8 cellular contexts compared by ENCODE assay signal in genomic region chrX:47623540-47624027, GRCh38. TPM values are rescaled to one million over a fixed set of nuclear protein-coding genes. Genes with fewer than 3 reads are reported as not detected.
A peak's percentile ranks its signal among the peaks of the same experiment; 100 is the strongest.
DNase-seq lines count a peak whose midpoint lies in the region; ATAC-seq and TF ChIP-seq lines count a peak whose summit lies in the region.

No MANE protein-coding gene starts in this region.

- intact Hi-C loops in activated naive CD4-positive, alpha-beta T cell treated with anti-CD3 and anti-CD28 coated beads for 36 hours (cut with micrococcal nuclease), result no loop called here

- CTCF ChIA-PET in activated naive CD4-positive, alpha-beta T cell treated with anti-CD3 and anti-CD28 coated beads for 36 hours (lab: Charles Lee), result interaction anchor here (0.8 kb wide), 1 partner anchor 128 kb away, joined by 4 read pairs; no protein-coding TSS in a partner anchor

- H3K79me2 ChIP-seq in ACC112 (ENCODE audit: control insufficient read depth, insufficient read depth, low read length, unreplicated experiment), result no peaks in the 10 kb centered on the region

- no peak for TF ChIP-seq CTCF in HFF-Myc (IDR thresholded peaks at IDR 0.05; ENCODE audit: low read depth, low read length, missing control alignments)

- H3K36me3 ChIP-seq in ACC112 (ENCODE audit: insufficient read depth, low read length), result no peaks in the 10 kb centered on the region

- H3K4me3 ChIP-seq in ACC112 (ENCODE audit: low read depth, low read length) (peak overlapping the region; percentile 7), HFF-Myc (replicated peaks; ENCODE audit: low read depth, low read length) (peak overlapping the region; percentile 7; the same call in 1 of the 2 replicates)

- peak; percentile 46 for DNase-seq in HFF-Myc (ENCODE audit: extremely low read depth, low read depth)
- DNase-seq in NCI-H82 (lab: John Stamatoyannopoulos, UW), result peak; percentile 92
- peak; percentile 47 for DNase-seq in activated naive CD4-positive, alpha-beta T cell treated with anti-CD3 and anti-CD28 coated beads for 36 hours
- DNase-seq in germinal center (ENCODE audit: low spot score), result peak; percentile 53
- peak in 40 of 56 donors; percentile 2 to 78 (median 31) for DNase-seq in nucleus accumbens (lab: John Stamatoyannopoulos, UW)

- no peak overlapping the region for H3K27ac ChIP-seq in ACC112 (ENCODE audit: low read depth, low read length)

- peak overlapping the region; percentile 79 for H3K4me3 Mint-ChIP-seq in activated naive CD4-positive, alpha-beta T cell treated with anti-CD3 and anti-CD28 coated beads for 36 hours

- peaks cover 22% of the 10 kb centered on the region for H3K4me1 Mint-ChIP-seq in activated naive CD4-positive, alpha-beta T cell treated with anti-CD3 and anti-CD28 coated beads for 36 hours (ENCODE audit: low read depth)

- no peaks in the 10 kb centered on the region for H3K27me3 Mint-ChIP-seq in activated naive CD4-positive, alpha-beta T cell treated with anti-CD3 and anti-CD28 coated beads for 36 hours (ENCODE audit: low read depth)

- no peaks in the 10 kb centered on the region for H3K4me1 ChIP-seq in ACC112 (ENCODE audit: control insufficient read depth, insufficient read depth, low read length, unreplicated experiment)

- H3K27ac Mint-ChIP-seq in activated naive CD4-positive, alpha-beta T cell treated with anti-CD3 and anti-CD28 coated beads for 36 hours, result no peak overlapping the region

- ATAC-seq in HG02588 (IDR thresholded peaks at IDR 0.05; ENCODE audit: unreplicated experiment), result no peak
- ATAC-seq in GM18498 (IDR thresholded peaks at IDR 0.05; ENCODE audit: unreplicated experiment), result no peak

- no peaks in the 10 kb centered on the region for H3K36me3 Mint-ChIP-seq in activated naive CD4-positive, alpha-beta T cell treated with anti-CD3 and anti-CD28 coated beads for 36 hours (ENCODE audit: low read depth)

- H2AFZ ChIP-seq in ACC112 (ENCODE audit: low read length, unreplicated experiment), result no peak overlapping the region

- H3K9me3 Mint-ChIP-seq in activated naive CD4-positive, alpha-beta T cell treated with anti-CD3 and anti-CD28 coated beads for 36 hours, result no peaks in the 10 kb centered on the region

- H3K27me3 ChIP-seq in ACC112 (ENCODE audit: insufficient read depth, low read length), result no peaks in the 10 kb centered on the region

RNA-seq across cellular contexts. Expression of gene SYN1, which starts 3.9 kb away (rescaled TPM):
- under 1 TPM; 0.12 to 0.36 TPM for total RNA-seq in activated naive CD4-positive, alpha-beta T cell treated with anti-CD3 and anti-CD28 coated beads for 36 hours

RNA-seq across cellular contexts. Expression of gene CFP, which starts 6.1 kb away (rescaled TPM):
- 1 to 10 TPM; 5.1 to 6.8 TPM for total RNA-seq in activated naive CD4-positive, alpha-beta T cell treated with anti-CD3 and anti-CD28 coated beads for 36 hours

RNA-seq across cellular contexts. Expression of gene ELK1, which starts 26.8 kb away (rescaled TPM):
- total RNA-seq in activated naive CD4-positive, alpha-beta T cell treated with anti-CD3 and anti-CD28 coated beads for 36 hours, result 10 to 100 TPM; 58.1 to 58.8 TPM

RNA-seq across cellular contexts. Expression of gene UXT, which starts 35.4 kb away (rescaled TPM):
- total RNA-seq in activated naive CD4-positive, alpha-beta T cell treated with anti-CD3 and anti-CD28 coated beads for 36 hours, result 100 to 1,000 TPM; 192 to 198 TPM

RNA-seq across cellular contexts. Expression of gene TIMP1, which starts 41.3 kb away (rescaled TPM):
- 1 to 10 TPM; 6.7 to 9.4 TPM for total RNA-seq in activated naive CD4-positive, alpha-beta T cell treated with anti-CD3 and anti-CD28 coated beads for 36 hours

Comparison
In these comparisons a context has a peak if more than half of its experiments do, and no peak if none do; other contexts are left out.
1. DNase-seq: peak in every context shown above with its lines; median percentile 92 in NCI-H82; 53 in germinal center; 47 in activated naive CD4-positive, alpha-beta T cell treated with anti-CD3 and anti-CD28 coated beads for 36 hours; 46 in HFF-Myc; 31 in nucleus accumbens.